ENCODE assay signal across 1 cellular context in genomic region chr22:20243545-20244249, GRCh38.
TF ChIP-seq lines count a peak whose summit lies in the region.

No MANE protein-coding gene starts in this region.

TF ChIP-seq in K562, 482 proteins besides CTCF, POLR2A, EP300 and RAD21 (continued from another document):
- TF ChIP-seq RNF219 (CRISPR knock-in tag; IDR thresholded peaks at IDR 0.05) (no peak), ZNF696 (CRISPR knock-in tag; conservative IDR thresholded peaks at IDR 0.05) (no peak), ZEB2 (IDR thresholded peaks at IDR 0.05) (0 out of 2 replicates have a peak, but pooled peaks have one; percentile 56), CBFA2T2 (conservative IDR thresholded peaks at IDR 0.05) (peak; percentile 57), ZNF592 (IDR thresholded peaks at IDR 0.05) (no peak), OTX1 (CRISPR knock-in tag; IDR thresholded peaks at IDR 0.05) (peak; percentile 77), BCLAF1 (IDR thresholded peaks at IDR 0.05; ENCODE audit: borderline replicate concordance in 1 of 2, control insufficient read depth in 1 of 2, low read depth in 2 of 2, low read length in 1 of 2) (no peak), SNRNP70 (optimal IDR thresholded peaks at IDR 0.05; ENCODE audit: low read depth, low read length) (no peak), THAP7 (CRISPR knock-in tag; IDR thresholded peaks at IDR 0.05) (0 out of 2 replicates have a peak, but pooled peaks have one; percentile 14), ZNF165 (CRISPR knock-in tag; IDR thresholded peaks at IDR 0.05; ENCODE audit: borderline replicate concordance) (peak; percentile 73; the same call in 1 of the 2 replicates), PURB (CRISPR knock-in tag; IDR thresholded peaks at IDR 0.05; ENCODE audit: low read depth) (no peak), NEUROD1 (IDR thresholded peaks at IDR 0.05; ENCODE audit: borderline replicate concordance, low read depth, low read length, partially characterized antibody) (no peak), CXXC5 (CRISPR knock-in tag; IDR thresholded peaks at IDR 0.05) (no peak), EGR1 (conservative IDR thresholded peaks at IDR 0.05) (peak; percentile 68), MTA1 (IDR thresholded peaks at IDR 0.05; ENCODE audit: borderline replicate concordance) (no peak), HMG20A (CRISPR knock-in tag; conservative IDR thresholded peaks at IDR 0.05) (0 out of 2 replicates have a peak, but pooled peaks have one; percentile 53), ZBTB26 (CRISPR knock-in tag; IDR thresholded peaks at IDR 0.05) (0 out of 2 replicates have a peak, but pooled peaks have one; percentile 19), ZBTB9 (CRISPR knock-in tag; IDR thresholded peaks at IDR 0.05) (0 out of 2 replicates have a peak, but pooled peaks have one; percentile 31), MTA3 (IDR thresholded peaks at IDR 0.05; ENCODE audit: borderline replicate concordance) (no peak), THRAP3 (IDR thresholded peaks at IDR 0.05; ENCODE audit: borderline replicate concordance) (no peak), ERF (CRISPR knock-in tag; IDR thresholded peaks at IDR 0.05) (peak; percentile 79; the same call in 1 of the 2 replicates), CBFA2T3 (IDR thresholded peaks at IDR 0.05) (peak; percentile 66)
